ENCODE assay signal across 21 cellular contexts in genomic region chr5:142202282-142202681, GRCh38.
A peak's percentile ranks its signal among the peaks of the same experiment; 100 is the strongest.
DNase-seq lines count a peak whose midpoint lies in the region; ATAC-seq and FAIRE-seq lines count a peak whose summit lies in the region.
"Had no signal": no experiment of that assay in that cellular context is flagged by ENCODE, and none has a peak within 500 bp of the region (broad histone marks: within the 10 kb centered on the region; RNA-seq: fewer than 3 reads in every experiment).

No MANE protein-coding gene starts in this region.

- no peak overlapping the region for H2BK5ac ChIP-seq in mesenchymal stem cell (ENCODE audit: low read depth, low read length, poor library complexity, severe bottlenecking)

- H3K9ac ChIP-seq in mesenchymal stem cell (ENCODE audit: low read length), result no peak overlapping the region

- no peaks in the 10 kb centered on the region for H3K27me3 Mint-ChIP-seq in activated T-helper 17 cell treated with anti-CD3 and anti-CD28 coated beads, Interleukin-2, amount 50 U/mL, for 72 hours
- H3K27me3 Mint-ChIP-seq: activated CD4-positive, alpha-beta memory T cell treated with anti-CD3 and anti-CD28 coated beads for 36 hours; activated naive CD4-positive, alpha-beta T cell treated with anti-CD3 and anti-CD28 coated beads, Interleukin-2, amount 50 U/mL, for 24 hours; activated T-cell treated with anti-CD3 and anti-CD28 coated beads, Interleukin-2, amount 50 U/mL, for 24 hours had no signal

- FAIRE-seq in RCC 7860 (lab: Jason Lieb, UNC), result no peak

- no peaks in the 10 kb centered on the region for H3K36me3 ChIP-seq in mesenchymal stem cell (ENCODE audit: control insufficient read depth in 1 of 2, insufficient read depth in 2 of 2, low read depth in 1 of 2, low read length in 2 of 2)

- no peaks in the 10 kb centered on the region for H3K36me3 Mint-ChIP-seq in activated T-helper 17 cell treated with anti-CD3 and anti-CD28 coated beads, Interleukin-2, amount 50 U/mL, for 72 hours (ENCODE audit: low read depth)
- no peaks in the 10 kb centered on the region for H3K36me3 Mint-ChIP-seq in stimulated activated effector memory CD8-positive, alpha-beta T cell treated with anti-CD3 and anti-CD28 coated beads, Interleukin-12 subunit alpha, Interleukin-12 subunit beta, amount 100 ng/mL, for 72 hours
- H3K36me3 Mint-ChIP-seq: activated CD4-positive, alpha-beta memory T cell treated with anti-CD3 and anti-CD28 coated beads for 36 hours; activated naive CD4-positive, alpha-beta T cell treated with anti-CD3 and anti-CD28 coated beads, Interleukin-2, amount 50 U/mL, for 24 hours; brain had no signal

- H3K4me1 ChIP-seq in mesenchymal stem cell (ENCODE audit: control insufficient read depth, insufficient read depth, low read depth, low read length), result peaks cover 7% of the 10 kb centered on the region

- no peak overlapping the region for H3K4ac ChIP-seq in mesenchymal stem cell (ENCODE audit: low read depth in 1 of 2, low read length in 2 of 2)

- H3K9me3 ChIP-seq in mesenchymal stem cell (ENCODE audit: control insufficient read depth, low read length), result no peaks in the 10 kb centered on the region

- no peak overlapping the region for H4K8ac ChIP-seq in mesenchymal stem cell (ENCODE audit: low read length)

- H3K4me1 Mint-ChIP-seq in activated T-helper 17 cell treated with anti-CD3 and anti-CD28 coated beads, Interleukin-2, amount 50 U/mL, for 72 hours, result no peaks in the 10 kb centered on the region
- no peaks in the 10 kb centered on the region for H3K4me1 Mint-ChIP-seq in stimulated activated effector memory CD8-positive, alpha-beta T cell treated with anti-CD3 and anti-CD28 coated beads, Interleukin-12 subunit alpha, Interleukin-12 subunit beta, amount 100 ng/mL, for 72 hours
- H3K4me1 Mint-ChIP-seq: activated naive CD4-positive, alpha-beta T cell treated with anti-CD3 and anti-CD28 coated beads, Interleukin-2, amount 50 U/mL, for 24 hours; B cell; brain had no signal

- no peaks in the 10 kb centered on the region for H3K9me3 Mint-ChIP-seq in activated T-helper 17 cell treated with anti-CD3 and anti-CD28 coated beads, Interleukin-2, amount 50 U/mL, for 72 hours
- H3K9me3 Mint-ChIP-seq in stimulated activated effector memory CD8-positive, alpha-beta T cell treated with anti-CD3 and anti-CD28 coated beads, Interleukin-12 subunit alpha, Interleukin-12 subunit beta, amount 100 ng/mL, for 72 hours, result no peaks in the 10 kb centered on the region
- H3K9me3 Mint-ChIP-seq: activated CD4-positive, alpha-beta memory T cell treated with anti-CD3 and anti-CD28 coated beads for 36 hours; activated naive CD4-positive, alpha-beta T cell treated with anti-CD3 and anti-CD28 coated beads, Interleukin-2, amount 50 U/mL, for 24 hours; activated T-cell treated with anti-CD3 and anti-CD28 coated beads, Interleukin-2, amount 50 U/mL, for 24 hours; brain had no signal

- H3K4me3 Mint-ChIP-seq in activated T-helper 17 cell treated with anti-CD3 and anti-CD28 coated beads, Interleukin-2, amount 50 U/mL, for 72 hours, result no peak overlapping the region
- no peak overlapping the region for H3K4me3 Mint-ChIP-seq in stimulated activated effector memory CD8-positive, alpha-beta T cell treated with anti-CD3 and anti-CD28 coated beads, Interleukin-12 subunit alpha, Interleukin-12 subunit beta, amount 100 ng/mL, for 72 hours
- H3K4me3 Mint-ChIP-seq: activated CD4-positive, alpha-beta memory T cell treated with anti-CD3 and anti-CD28 coated beads for 36 hours; activated naive CD4-positive, alpha-beta T cell treated with anti-CD3 and anti-CD28 coated beads, Interleukin-2, amount 50 U/mL, for 24 hours; activated T-cell treated with anti-CD3 and anti-CD28 coated beads, Interleukin-2, amount 50 U/mL, for 24 hours; B cell; brain had no signal

- no peak overlapping the region for H3K4me3 ChIP-seq in mesenchymal stem cell (ENCODE audit: insufficient read depth in 1 of 2, low read depth in 1 of 2, low read length in 2 of 2)
- H3K4me3 ChIP-seq: dorsolateral prefrontal cortex had no signal

- no peak overlapping the region for H3K27ac ChIP-seq in mesenchymal stem cell (ENCODE audit: low read length, poor library complexity, severe bottlenecking)
- H3K27ac ChIP-seq: dorsolateral prefrontal cortex, VCaP had no signal

- ATAC-seq in activated T-helper 17 cell treated with anti-CD3 and anti-CD28 coated beads, Interleukin-2, amount 50 U/mL, for 72 hours (replicated peaks), result no peak
- ATAC-seq in stimulated activated effector memory CD8-positive, alpha-beta T cell treated with anti-CD3 and anti-CD28 coated beads, Interleukin-12 subunit alpha, Interleukin-12 subunit beta, amount 100 ng/mL, for 72 hours, result no peak
- ATAC-seq: left lobe of liver had no signal

- 43% methylated on average over 1 of the region's 1 CpG for WGBS in mesenchymal stem cell

- no peaks in the 10 kb centered on the region for H3K79me1 ChIP-seq in mesenchymal stem cell (replicated peaks; ENCODE audit: low read length, poor library complexity, severe bottlenecking)

- no peak overlapping the region for H2BK15ac ChIP-seq in mesenchymal stem cell (ENCODE audit: low read depth, poor library complexity, severe bottlenecking)

- H2BK12ac ChIP-seq in mesenchymal stem cell (ENCODE audit: low read length in 2 of 2), result no peak overlapping the region

- no peak overlapping the region for H4K91ac ChIP-seq in mesenchymal stem cell (ENCODE audit: low read length)

- no peak overlapping the region for H3K27ac Mint-ChIP-seq in activated T-helper 17 cell treated with anti-CD3 and anti-CD28 coated beads, Interleukin-2, amount 50 U/mL, for 72 hours
- H3K27ac Mint-ChIP-seq in stimulated activated effector memory CD8-positive, alpha-beta T cell treated with anti-CD3 and anti-CD28 coated beads, Interleukin-12 subunit alpha, Interleukin-12 subunit beta, amount 100 ng/mL, for 72 hours, result no peak overlapping the region
- H3K27ac Mint-ChIP-seq: activated CD4-positive, alpha-beta memory T cell treated with anti-CD3 and anti-CD28 coated beads for 36 hours; activated naive CD4-positive, alpha-beta T cell treated with anti-CD3 and anti-CD28 coated beads, Interleukin-2, amount 50 U/mL, for 24 hours; activated T-cell treated with anti-CD3 and anti-CD28 coated beads, Interleukin-2, amount 50 U/mL, for 24 hours; B cell; brain had no signal

- DNase-seq in EL, result peak; percentile 84
- DNase-seq in RCC 7860 (ENCODE audit: low spot score), result peak; percentile 12
- DNase-seq in dermis blood vessel endothelial cell, result peak; percentile 58
- DNase-seq in mesenchymal stem cell, result peak; percentile 60
- no peak for DNase-seq in middle frontal gyrus (ENCODE audit: extremely low spot score, low spot score)
- no peak for DNase-seq in central memory CD4-positive, alpha-beta T cell
- DNase-seq in stimulated activated effector memory CD8-positive, alpha-beta T cell treated with anti-CD3 and anti-CD28 coated beads, Interleukin-12 subunit alpha, Interleukin-12 subunit beta, amount 100 ng/mL, for 72 hours (ENCODE audit: low spot score in 2 of 2), result no peak
- DNase-seq: activated CD4-positive, alpha-beta memory T cell treated with anti-CD3 and anti-CD28 coated beads for 36 hours; activated T-cell treated with anti-CD3 and anti-CD28 coated beads, Interleukin-2, amount 50 U/mL, for 24 hours; dorsolateral prefrontal cortex; GOT3; KBM-7; NCI-H1105; RPMI8226; stimulated activated CD4-positive, alpha-beta T cell treated with anti-CD3 and anti-CD28 coated beads, Interleukin-2, amount 100 ng/mL, for 48 hours had no signal

- peaks cover 0 to 34% of the 10 kb centered on the region in 2 experiments for H3K27me3 ChIP-seq in mesenchymal stem cell (ENCODE audit: control insufficient read depth in 1 of 2, insufficient read depth in 1 of 2, low read length in 2 of 2)
- H3K27me3 ChIP-seq: dorsolateral prefrontal cortex had no signal

- H2BK120ac ChIP-seq in mesenchymal stem cell (ENCODE audit: low read depth, low read length), result no peak overlapping the region

- no peak overlapping the region for H3K23ac ChIP-seq in mesenchymal stem cell (ENCODE audit: low read length in 2 of 2)

- no peak overlapping the region for H3K14ac ChIP-seq in mesenchymal stem cell (ENCODE audit: low read length in 2 of 2)

- no peak overlapping the region for H3K4me2 ChIP-seq in mesenchymal stem cell (ENCODE audit: low read length, poor library complexity, severe bottlenecking)

- no peak overlapping the region for H3K18ac ChIP-seq in mesenchymal stem cell (ENCODE audit: low read depth in 1 of 2, low read length in 2 of 2)

- no peak overlapping the region for H2AFZ ChIP-seq in mesenchymal stem cell (ENCODE audit: low read depth, low read length)

- no peak overlapping the region for H2AK5ac ChIP-seq in mesenchymal stem cell (ENCODE audit: low read length, severe bottlenecking)

Comparison
In these comparisons a context has a peak if more than half of its experiments do, and no peak if none do; other contexts are left out.
1. DNase-seq: peak in EL (single experiment), RCC 7860 (single experiment), dermis blood vessel endothelial cell (single experiment) and mesenchymal stem cell (single experiment); none in middle frontal gyrus (single experiment), central memory CD4-positive, alpha-beta T cell (single experiment) and stimulated activated effector memory CD8-positive, alpha-beta T cell treated with anti-CD3 and anti-CD28 coated beads, Interleukin-12 subunit alpha, Interleukin-12 subunit beta, amount 100 ng/mL, for 72 hours (0 of 2).